In the genomic region with DNA sequence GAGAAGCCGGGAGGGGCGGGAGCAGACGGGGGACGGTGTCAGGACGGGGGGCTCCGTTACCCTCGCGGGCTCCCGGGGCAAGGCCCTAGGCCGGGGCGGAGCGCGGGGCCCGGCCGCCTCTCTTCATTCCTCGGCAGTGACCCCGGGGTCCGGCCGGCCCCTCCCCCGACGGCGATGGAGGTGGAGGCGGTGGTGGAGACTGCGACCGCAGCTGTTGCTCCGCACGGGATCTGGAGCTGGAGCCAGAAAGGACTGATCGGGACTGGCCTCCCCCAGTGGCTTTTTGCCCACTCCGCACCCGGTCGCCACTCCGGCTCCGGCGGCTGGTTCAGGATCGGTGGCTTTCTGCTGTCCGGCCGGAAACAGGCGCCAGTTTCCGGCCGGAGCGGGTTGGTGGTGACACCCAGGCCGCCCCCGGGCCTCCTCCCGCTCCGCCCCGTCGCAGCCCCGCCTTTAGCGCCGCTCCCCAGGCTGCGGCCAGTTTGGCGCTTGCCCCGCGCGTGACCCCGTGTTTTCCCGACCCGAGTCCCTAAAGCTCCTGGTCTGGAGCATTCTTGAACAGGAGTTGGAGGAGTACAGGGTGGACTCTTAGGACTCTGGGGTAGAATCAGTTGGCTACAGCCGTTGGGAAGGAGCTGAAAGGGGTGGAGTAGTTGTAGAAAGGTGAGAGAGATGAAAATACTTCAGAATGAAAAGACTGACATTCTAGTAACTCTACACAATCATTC, we compare ENCODE assay signal across 8 cellular contexts. TPM values are rescaled to one million over a fixed set of nuclear protein-coding genes. Genes with fewer than 3 reads are reported as not detected.
A peak's percentile ranks its signal among the peaks of the same experiment; 100 is the strongest.
DNase-seq lines count a peak whose midpoint lies in the region; ATAC-seq and TF ChIP-seq lines count a peak whose summit lies in the region.

A gene (minus strand): TSS at position 339 of the 728 bp plus-strand sequence. CDS start 33,216 bp downstream, outside the sequence.

- no peaks in the 10 kb centered on the region for H3K36me3 ChIP-seq in liver (ENCODE audit: control insufficient read depth in 4 of 4, insufficient read depth in 3 of 4, low read depth in 1 of 4, low read length in 3 of 4)

- H3K9ac ChIP-seq in liver (ENCODE audit: low read depth in 1 of 2, low read length in 2 of 2) = peak within 1 kb of the TSS; percentile 98 to 100

- H3K27me3 ChIP-seq in liver (ENCODE audit: control insufficient read depth in 4 of 4, insufficient read depth in 4 of 4, low read length in 3 of 4) = no peaks in the 10 kb centered on the region

- peak; percentile 90 for ATAC-seq in GM19035 (IDR thresholded peaks at IDR 0.05; ENCODE audit: unreplicated experiment)
- ATAC-seq in HG03280 (IDR thresholded peaks at IDR 0.05; ENCODE audit: unreplicated experiment) = peak; percentile 82

- WGBS in liver = under 1% methylated on average over 59 of the region's 59 CpGs

- TF ChIP-seq CTCF in liver (IDR thresholded peaks at IDR 0.05; ENCODE audit: low read depth, low read length, missing input control) = peak; percentile 5

- TF ChIP-seq RAD21 in liver (IDR thresholded peaks at IDR 0.05) = peak; percentile 27 to 65

- H3K9me3 ChIP-seq in liver (ENCODE audit: control insufficient read depth in 4 of 4, low read length in 3 of 4) = no peaks in the 10 kb centered on the region

- peak; percentile 94 for DNase-seq in AG08396 (ENCODE audit: low spot score)
- DNase-seq in NCI-H510A (lab: John Stamatoyannopoulos, UW) = peak; percentile 73
- peak; percentile 59 to 60 for DNase-seq in activated CD4-positive, alpha-beta T cell treated with anti-CD3 and anti-CD28 coated beads, Interleukin-2, amount 50 U/mL, for 4 hours
- DNase-seq in dermis blood vessel endothelial cell = peak; percentile 87
- peak; percentile 79 for DNase-seq in stimulated activated CD4-positive, alpha-beta T cell treated with anti-CD3 and anti-CD28 coated beads, Interleukin-2, amount 100 ng/mL, for 48 hours

- peak within 1 kb of the TSS; percentile 97 for H3K27ac ChIP-seq in liver (ENCODE audit: low read depth in 1 of 2, low read length in 2 of 2)

- H3K4me3 ChIP-seq in liver (ENCODE audit: low read depth in 1 of 3, low read length in 3 of 3) = peak within 1 kb of the TSS; percentile 81 to 94 (median 83)

- peaks cover 8 to 18% (median 9%) of the 10 kb centered on the region in 4 donors for H3K4me1 ChIP-seq in liver (ENCODE audit: control insufficient read depth in 4 of 4, insufficient read depth in 4 of 4, low read length in 3 of 4)

TF ChIP-seq in liver, 16 proteins besides CTCF, POLR2A, EP300 and RAD21:
- peak; percentile 6 for TF ChIP-seq NR2F2 (IDR thresholded peaks at IDR 0.05)
- TF ChIP-seq SP1 (IDR thresholded peaks at IDR 0.05) = peak; percentile 80
- TF ChIP-seq, protein P1, sequence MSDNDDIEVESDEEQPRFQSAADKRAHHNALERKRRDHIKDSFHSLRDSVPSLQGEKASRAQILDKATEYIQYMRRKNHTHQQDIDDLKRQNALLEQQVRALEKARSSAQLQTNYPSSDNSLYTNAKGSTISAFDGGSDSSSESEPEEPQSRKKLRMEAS (IDR thresholded peaks at IDR 0.05) = no peak
- no peak for TF ChIP-seq FOXA2 (IDR thresholded peaks at IDR 0.05)
- TF ChIP-seq FOXA1 (IDR thresholded peaks at IDR 0.05) = no peak
- peak in 1 of 2 donors; percentile 16 for TF ChIP-seq JUND (IDR thresholded peaks at IDR 0.05)
- peak; percentile 90 to 95 for TF ChIP-seq GABPA (IDR thresholded peaks at IDR 0.05 in 1 of 2, conservative IDR thresholded peaks at IDR 0.05 in 1 of 2)
- TF ChIP-seq EGR1 (IDR thresholded peaks at IDR 0.05; ENCODE audit: low read depth in 2 of 2) = peak; percentile 66 to 81
- no peak for TF ChIP-seq HNF4G (IDR thresholded peaks at IDR 0.05)
- TF ChIP-seq HNF4A (conservative IDR thresholded peaks at IDR 0.05) = peak; percentile 17 to 39
- TF ChIP-seq, protein P2, sequence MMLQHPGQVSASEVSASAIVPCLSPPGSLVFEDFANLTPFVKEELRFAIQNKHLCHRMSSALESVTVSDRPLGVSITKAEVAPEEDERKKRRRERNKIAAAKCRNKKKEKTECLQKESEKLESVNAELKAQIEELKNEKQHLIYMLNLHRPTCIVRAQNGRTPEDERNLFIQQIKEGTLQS (IDR thresholded peaks at IDR 0.05) = no peak
- TF ChIP-seq, protein P3, sequence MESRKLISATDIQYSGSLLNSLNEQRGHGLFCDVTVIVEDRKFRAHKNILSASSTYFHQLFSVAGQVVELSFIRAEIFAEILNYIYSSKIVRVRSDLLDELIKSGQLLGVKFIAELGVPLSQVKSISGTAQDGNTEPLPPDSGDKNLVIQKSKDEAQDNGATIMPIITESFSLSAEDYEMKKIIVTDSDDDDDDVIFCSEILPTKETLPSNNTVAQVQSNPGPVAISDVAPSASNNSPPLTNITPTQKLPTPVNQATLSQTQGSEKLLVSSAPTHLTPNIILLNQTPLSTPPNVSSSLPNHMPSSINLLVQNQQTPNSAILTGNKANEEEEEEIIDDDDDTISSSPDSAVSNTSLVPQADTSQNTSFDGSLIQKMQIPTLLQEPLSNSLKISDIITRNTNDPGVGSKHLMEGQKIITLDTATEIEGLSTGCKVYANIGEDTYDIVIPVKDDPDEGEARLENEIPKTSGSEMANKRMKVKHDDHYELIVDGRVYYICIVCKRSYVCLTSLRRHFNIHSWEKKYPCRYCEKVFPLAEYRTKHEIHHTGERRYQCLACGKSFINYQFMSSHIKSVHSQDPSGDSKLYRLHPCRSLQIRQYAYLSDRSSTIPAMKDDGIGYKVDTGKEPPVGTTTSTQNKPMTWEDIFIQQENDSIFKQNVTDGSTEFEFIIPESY (IDR thresholded peaks at IDR 0.05) = peak; percentile 24
- TF ChIP-seq RXRA (IDR thresholded peaks at IDR 0.05) = peak; percentile 77 to 79
- TF ChIP-seq YY1 (IDR thresholded peaks at IDR 0.05) = peak; percentile 63
- TF ChIP-seq, protein P4, sequence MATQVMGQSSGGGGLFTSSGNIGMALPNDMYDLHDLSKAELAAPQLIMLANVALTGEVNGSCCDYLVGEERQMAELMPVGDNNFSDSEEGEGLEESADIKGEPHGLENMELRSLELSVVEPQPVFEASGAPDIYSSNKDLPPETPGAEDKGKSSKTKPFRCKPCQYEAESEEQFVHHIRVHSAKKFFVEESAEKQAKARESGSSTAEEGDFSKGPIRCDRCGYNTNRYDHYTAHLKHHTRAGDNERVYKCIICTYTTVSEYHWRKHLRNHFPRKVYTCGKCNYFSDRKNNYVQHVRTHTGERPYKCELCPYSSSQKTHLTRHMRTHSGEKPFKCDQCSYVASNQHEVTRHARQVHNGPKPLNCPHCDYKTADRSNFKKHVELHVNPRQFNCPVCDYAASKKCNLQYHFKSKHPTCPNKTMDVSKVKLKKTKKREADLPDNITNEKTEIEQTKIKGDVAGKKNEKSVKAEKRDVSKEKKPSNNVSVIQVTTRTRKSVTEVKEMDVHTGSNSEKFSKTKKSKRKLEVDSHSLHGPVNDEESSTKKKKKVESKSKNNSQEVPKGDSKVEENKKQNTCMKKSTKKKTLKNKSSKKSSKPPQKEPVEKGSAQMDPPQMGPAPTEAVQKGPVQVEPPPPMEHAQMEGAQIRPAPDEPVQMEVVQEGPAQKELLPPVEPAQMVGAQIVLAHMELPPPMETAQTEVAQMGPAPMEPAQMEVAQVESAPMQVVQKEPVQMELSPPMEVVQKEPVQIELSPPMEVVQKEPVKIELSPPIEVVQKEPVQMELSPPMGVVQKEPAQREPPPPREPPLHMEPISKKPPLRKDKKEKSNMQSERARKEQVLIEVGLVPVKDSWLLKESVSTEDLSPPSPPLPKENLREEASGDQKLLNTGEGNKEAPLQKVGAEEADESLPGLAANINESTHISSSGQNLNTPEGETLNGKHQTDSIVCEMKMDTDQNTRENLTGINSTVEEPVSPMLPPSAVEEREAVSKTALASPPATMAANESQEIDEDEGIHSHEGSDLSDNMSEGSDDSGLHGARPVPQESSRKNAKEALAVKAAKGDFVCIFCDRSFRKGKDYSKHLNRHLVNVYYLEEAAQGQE (IDR thresholded peaks at IDR 0.05) = peak; percentile 81
- peak; percentile 16 for TF ChIP-seq TAF1 (conservative IDR thresholded peaks at IDR 0.05)

RNA-seq across cellular contexts. Expression of the gene that starts here (rescaled TPM):
- total RNA-seq in dermis blood vessel endothelial cell (17.2 and 23.0 TPM in 2 replicates), liver (10 to 100 TPM in 1 of 2 donors, 1 to 10 TPM in 1; 8.6 to 19.2 TPM)
- polyA plus RNA-seq in liver = 1 to 10 TPM; 2.1 to 5.2 TPM

Comparison
In these comparisons a context has a peak if more than half of its experiments do, and no peak if none do; other contexts are left out.
1. Peak in every context shown above with its lines: DNase-seq, ATAC-seq, H3K4me3 ChIP-seq and H3K27ac ChIP-seq.